11 cellular contexts compared by ENCODE assay signal in the genomic region with DNA sequence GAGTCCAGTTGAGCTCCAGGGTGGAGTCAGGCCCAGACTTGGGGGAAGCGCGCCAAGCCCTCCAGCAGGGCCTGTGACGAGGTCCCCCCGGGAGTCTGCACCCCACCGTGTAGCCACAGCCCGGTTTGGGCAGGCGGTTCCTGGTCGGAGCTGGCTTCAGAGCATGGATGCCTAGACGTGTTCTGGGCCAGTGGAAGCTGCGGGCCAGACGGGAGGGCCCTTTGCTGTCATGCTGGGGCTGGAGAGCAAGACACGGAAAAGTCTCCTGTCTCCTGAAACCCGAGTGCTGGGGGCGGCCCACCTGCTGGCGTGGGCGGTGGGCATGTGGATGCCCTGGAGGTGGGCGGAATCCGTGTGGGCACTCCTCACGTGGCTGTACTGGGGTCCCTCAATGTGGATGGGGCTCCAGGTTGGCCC.
DNase-seq lines count a peak whose midpoint lies in the region; TF ChIP-seq lines count a peak whose summit lies in the region.
"Had no signal": no experiment of that assay in that cellular context is flagged by ENCODE, and none has a peak within 500 bp of the region (broad histone marks: within the 10 kb centered on the region; RNA-seq: fewer than 3 reads in every experiment).

No MANE protein-coding gene starts in this region.

- H3K4me3 ChIP-seq in WI38 (ENCODE audit: low read depth, low read length): peak overlapping the region; percentile 96
- peak overlapping the region; percentile 95 to 96 for H3K4me3 ChIP-seq in foreskin fibroblast (ENCODE audit: low read depth in 1 of 2, low read length in 2 of 2)
- peak overlapping the region; percentile 76 for H3K4me3 ChIP-seq in skeletal muscle cell (ENCODE audit: low read depth, low read length)

- peak; percentile 47 for DNase-seq in GM03348 (ENCODE audit: low spot score)
- DNase-seq in foreskin fibroblast: peak in 1 of 2 donors; percentile 49
- DNase-seq in skeletal muscle cell (ENCODE audit: low read depth): no peak
- no peak for DNase-seq in amygdala (lab: John Stamatoyannopoulos, UW)
- DNase-seq in NCI-H526 (lab: John Stamatoyannopoulos, UW): no peak
- DNase-seq in NCI-H524 treated with DMSO at 0.1 percent for 48 hours (lab: John Stamatoyannopoulos, UW): no peak
- no peak for DNase-seq in globus pallidus (ENCODE audit: low spot score)
- DNase-seq: NCI-H69, occipital lobe, T-helper 17 cell had no signal

- TF ChIP-seq CTCF in WI38 (IDR thresholded peaks at IDR 0.05; ENCODE audit: low read depth, low read length) (no peak), foreskin fibroblast (IDR thresholded peaks at IDR 0.05; ENCODE audit: low read depth, low read length) (no peak)
